8 cellular contexts compared by ENCODE assay signal in genomic region chr18:49487711-49488310, GRCh38. TPM values are rescaled to one million over a fixed set of nuclear protein-coding genes. Genes with fewer than 3 reads are reported as not detected.
DNase-seq lines count a peak whose midpoint lies in the region; ATAC-seq lines count a peak whose summit lies in the region.

No MANE protein-coding gene starts in this region.

- H3K18ac ChIP-seq in neuronal stem cell (ENCODE audit: low read length), result no peak overlapping the region

- H3K27me3 ChIP-seq in NT2/D1 (ENCODE audit: insufficient read depth, insufficient read length), result no peaks in the 10 kb centered on the region
- H3K27me3 ChIP-seq in neuronal stem cell (ENCODE audit: control insufficient read depth in 3 of 3, insufficient read depth in 3 of 3, low read depth in 1 of 3, low read length in 3 of 3), result no peaks in the 10 kb centered on the region

- no peak overlapping the region for H4K8ac ChIP-seq in neuronal stem cell (ENCODE audit: low read depth, low read length)

- H3K79me1 ChIP-seq in neuronal stem cell (ENCODE audit: low read depth, low read length), result peaks cover 2% of the 10 kb centered on the region

- H2BK5ac ChIP-seq in neuronal stem cell (ENCODE audit: low read length), result no peak overlapping the region

- H3K4me1 ChIP-seq in NT2/D1 (ENCODE audit: insufficient read depth, insufficient read length) (no peaks in the 10 kb centered on the region), neuronal stem cell (ENCODE audit: control insufficient read depth in 2 of 2, insufficient read depth in 1 of 2, low read depth in 1 of 2, low read length in 2 of 2) (peaks cover 7 to 21% of the 10 kb centered on the region in 2 donors)

- no peak overlapping the region for H3K14ac ChIP-seq in neuronal stem cell (ENCODE audit: low read length)

- no peak overlapping the region for H4K91ac ChIP-seq in neuronal stem cell (ENCODE audit: low read depth, low read length, poor library complexity)

- no CpG with 5 or more reads among the region's 8 CpGs for WGBS in neuronal stem cell (ENCODE audit: extremely low coverage in 2 of 2, insufficient read length in 2 of 2, insufficient replicate concordance in 1 of 2), 2 donors

- DNase-seq in DMS53 (lab: John Stamatoyannopoulos, UW), result peak; percentile 80
- DNase-seq in NT2/D1 (ENCODE audit: low read depth, low spot score), result no peak
- DNase-seq in neuronal stem cell (ENCODE audit: low spot score), result no peak
- no peak for DNase-seq in ureter (ENCODE audit: low spot score)
- no peak for DNase-seq in NCI-H187 (lab: John Stamatoyannopoulos, UW)
- DNase-seq in H4 (ENCODE audit: low spot score), result no peak

- peaks cover 54% of the 10 kb centered on the region for H3K36me3 ChIP-seq in NT2/D1 (ENCODE audit: insufficient read depth, insufficient read length, low read length)
- H3K36me3 ChIP-seq in neuronal stem cell (replicated peaks in 1 of 2; ENCODE audit: control insufficient read depth in 2 of 2, insufficient read depth in 2 of 2, low read length in 2 of 2), result peaks cover 15 to 54% of the 10 kb centered on the region in 2 donors

- peak overlapping the region; percentile 86 for H3K9ac ChIP-seq in NT2/D1 (ENCODE audit: insufficient read length, low read depth)
- no peak overlapping the region for H3K9ac ChIP-seq in neuronal stem cell (ENCODE audit: low read depth, low read length, poor library complexity)

- no peak overlapping the region for H2BK120ac ChIP-seq in neuronal stem cell (ENCODE audit: low read depth, low read length)

- ATAC-seq in HG03457 (IDR thresholded peaks at IDR 0.05; ENCODE audit: unreplicated experiment), result no peak

- no peaks in the 10 kb centered on the region for H3K9me3 ChIP-seq in NT2/D1 (ENCODE audit: insufficient read depth, low read length)
- no peaks in the 10 kb centered on the region for H3K9me3 ChIP-seq in neuronal stem cell (replicated peaks in 1 of 2; ENCODE audit: control insufficient read depth in 2 of 2, insufficient read depth in 1 of 2, low read depth in 1 of 2, low read length in 2 of 2)

- H3K4ac ChIP-seq in neuronal stem cell (ENCODE audit: low read length), result no peak overlapping the region

- H3K4me3 ChIP-seq in NT2/D1 (ENCODE audit: insufficient read length, low read depth) (no peak overlapping the region), neuronal stem cell (ENCODE audit: low read length in 2 of 2) (peak overlapping the region in 1 of 2 donors; percentile 67)

- H2AFZ ChIP-seq in neuronal stem cell (ENCODE audit: low read length), result no peak overlapping the region

- peak overlapping the region; percentile 87 for H3K27ac ChIP-seq in cingulate gyrus (ENCODE audit: low read depth, low read length)
- H3K27ac ChIP-seq in neuronal stem cell (replicated peaks; ENCODE audit: low read length), result peak overlapping the region; percentile 78

- no peak overlapping the region for H3K23ac ChIP-seq in neuronal stem cell (ENCODE audit: low read depth, low read length, poor library complexity)

- H3K4me2 ChIP-seq in neuronal stem cell (ENCODE audit: insufficient read depth, low read length, poor library complexity, severe bottlenecking), result peak overlapping the region; percentile 28

- H2BK12ac ChIP-seq in neuronal stem cell (ENCODE audit: low read length), result no peak overlapping the region

- H2BK15ac ChIP-seq in neuronal stem cell (ENCODE audit: low read length), result no peak overlapping the region

- H2AK5ac ChIP-seq in neuronal stem cell (ENCODE audit: low read depth, low read length), result no peak overlapping the region

RNA-seq across cellular contexts. Expression of gene C18orf32, which starts 0.8 kb away (rescaled TPM):
- 77.9 TPM for polyA plus RNA-seq in neuronal stem cell (2013, experiment 1 of 2)
- polyA plus RNA-seq in neuronal stem cell (2013, experiment 2 of 2), result 78.9 TPM
- total RNA-seq in ureter, result 37.9 TPM
- total RNA-seq in H4 (2014; rRNA removed; shearing (Covaris generic)), result 50.1 and 74.5 TPM in 2 replicates

RNA-seq across cellular contexts. Expression of gene RPL17, which starts 4.5 kb away (rescaled TPM):
- 5,551 TPM for polyA plus RNA-seq in neuronal stem cell (2013, experiment 1 of 2)
- polyA plus RNA-seq in neuronal stem cell (2013, experiment 2 of 2), result 5,737 TPM
- 1,759 TPM for total RNA-seq in ureter
- total RNA-seq in H4 (2014; rRNA removed; shearing (Covaris generic)), result 2,388 and 2,408 TPM in 2 replicates

RNA-seq across cellular contexts. Expression of gene DYM, which starts 27.4 kb away (rescaled TPM):
- 46.2 TPM for polyA plus RNA-seq in neuronal stem cell (2013, experiment 1 of 2)
- 49.2 TPM for polyA plus RNA-seq in neuronal stem cell (2013, experiment 2 of 2)
- total RNA-seq in ureter, result 100 TPM
- 54.3 and 67.7 TPM in 2 replicates for total RNA-seq in H4 (2014; rRNA removed; shearing (Covaris generic))
